8 cellular contexts compared by ENCODE assay signal in the genomic region with DNA sequence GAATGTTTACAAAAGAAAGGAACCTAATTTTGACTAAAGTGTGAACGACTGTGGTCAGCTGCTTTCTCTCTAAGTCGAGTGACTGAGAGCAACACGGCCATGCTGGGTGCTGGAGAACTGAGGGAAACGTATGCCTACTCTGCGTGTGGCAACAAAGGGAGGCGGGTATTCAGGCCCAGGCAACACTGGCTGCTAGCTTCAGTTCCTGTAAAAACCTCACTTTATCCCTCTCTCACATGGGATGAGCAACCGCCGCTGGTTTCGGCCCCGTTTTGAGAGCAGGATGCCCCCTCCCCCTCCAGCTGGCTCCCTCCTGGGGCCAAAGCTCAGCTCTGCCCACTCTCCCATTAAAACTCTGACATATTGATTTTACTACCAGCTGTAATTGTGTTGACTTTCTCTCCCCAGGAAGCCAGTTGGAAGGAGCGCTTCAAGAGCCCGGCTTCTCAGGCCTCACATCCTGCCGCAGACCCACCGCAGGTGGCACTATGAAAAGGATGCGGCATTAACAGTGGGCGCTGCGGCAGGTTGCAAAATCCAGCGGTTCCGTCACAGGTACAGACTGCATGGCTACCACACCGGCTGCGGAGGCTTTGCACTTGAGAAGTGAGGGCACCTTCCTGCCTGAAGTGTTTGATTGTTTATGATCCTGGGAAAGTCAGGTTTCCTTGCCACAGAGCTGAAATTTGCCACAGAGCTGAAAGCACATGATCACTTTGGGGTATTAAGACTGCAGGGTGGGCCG. TPM values are rescaled to one million over a fixed set of nuclear protein-coding genes. Genes with fewer than 3 reads are reported as not detected.
A peak's percentile ranks its signal among the peaks of the same experiment; 100 is the strongest.
DNase-seq lines count a peak whose midpoint lies in the region; ATAC-seq, FAIRE-seq and TF ChIP-seq lines count a peak whose summit lies in the region.

No MANE protein-coding gene starts in this region.

- 36 to 46% (median 41%) methylated on average over 22 of the region's 22 CpGs for WGBS in small intestine, 3 donors

- no peak for ATAC-seq in SK-N-SH treated with all-trans-retinoic acid at 6 μM for 48 hours
- no peak for ATAC-seq in HG02798 (IDR thresholded peaks at IDR 0.05; ENCODE audit: poor library complexity, unreplicated experiment)

- H3K36me3 ChIP-seq in fibroblast of lung (ENCODE audit: control insufficient read depth, insufficient read depth, low read length) (peaks cover 2% of the 10 kb centered on the region), small intestine (ENCODE audit: control insufficient read depth in 2 of 2, insufficient read depth in 2 of 2, low read length in 2 of 2) (no peaks in the 10 kb centered on the region), HAP-1 (replicated peaks) (no peaks in the 10 kb centered on the region)

- H3K4me2 ChIP-seq in fibroblast of lung (ENCODE audit: extremely low read depth, insufficient read depth, low read length): peak overlapping the region; percentile 59

- no peak overlapping the region for H2AFZ ChIP-seq in fibroblast of lung (ENCODE audit: low read length)

- H3K27me3 ChIP-seq in fibroblast of lung (ENCODE audit: control insufficient read depth, insufficient read depth, low read length) (no peaks in the 10 kb centered on the region), small intestine (ENCODE audit: control insufficient read depth in 2 of 2, insufficient read depth in 2 of 2, low read length in 2 of 2) (no peaks in the 10 kb centered on the region), HAP-1 (ENCODE audit: low read depth) (no peaks in the 10 kb centered on the region)

- H3K27ac ChIP-seq in fibroblast of lung (ENCODE audit: insufficient read depth, low read length): peak overlapping the region; percentile 92
- peak overlapping the region in 1 of 2 donors; percentile 85 for H3K27ac ChIP-seq in small intestine (ENCODE audit: low read depth in 1 of 2, low read length in 1 of 2)

- H3K79me2 ChIP-seq in fibroblast of lung (ENCODE audit: control insufficient read depth, insufficient read depth, low read length): peaks cover 71% of the 10 kb centered on the region

- FAIRE-seq in small intestine (lab: Jason Lieb, UNC): no peak

- no peak for TF ChIP-seq CTCF in fibroblast of lung (conservative IDR thresholded peaks at IDR 0.05 in 1 of 2, IDR thresholded peaks at IDR 0.05 in 1 of 2; ENCODE audit: low read depth in 1 of 2, low read length in 2 of 2)

- peak; percentile 83 for DNase-seq in COLO668 (lab: John Stamatoyannopoulos, UW; ENCODE audit: unreplicated experiment)
- DNase-seq in NCI-H187 (lab: John Stamatoyannopoulos, UW): peak; percentile 73 to 81
- DNase-seq in activated CD8-positive, alpha-beta memory T cell treated with anti-CD3 and anti-CD28 coated beads for 24 hours: peak; percentile 84
- DNase-seq in fibroblast of lung (ENCODE audit: low read depth in 2 of 2): peak in 1 of 2 donors; percentile 33
- DNase-seq in small intestine: peak; percentile 50
- DNase-seq in HAP-1 (ENCODE audit: low spot score in 2 of 2): no peak

- no peaks in the 10 kb centered on the region for H3K9me3 ChIP-seq in fibroblast of lung (ENCODE audit: control insufficient read depth, insufficient read depth, low read depth, low read length)
- no peaks in the 10 kb centered on the region for H3K9me3 ChIP-seq in small intestine (ENCODE audit: control insufficient read depth, low read depth)
- no peaks in the 10 kb centered on the region for H3K9me3 ChIP-seq in HAP-1

- H3K4me3 ChIP-seq in fibroblast of lung (replicated peaks in 1 of 4; ENCODE audit: control extremely low read depth in 1 of 4, insufficient read depth in 1 of 4, low read depth in 3 of 4, low read length in 4 of 4): no peak overlapping the region
- H3K4me3 ChIP-seq in small intestine (ENCODE audit: low read depth in 1 of 2, low read length in 2 of 2): no peak overlapping the region
- no peak overlapping the region for H3K4me3 ChIP-seq in HAP-1

- peak overlapping the region; percentile 30 for H3K9ac ChIP-seq in fibroblast of lung (ENCODE audit: insufficient read depth, low read length)

- in situ Hi-C loops in HAP-1 (cut with MboI; ENCODE audit: low sequenced_read_pairs): no loop called here

- H3K4me1 ChIP-seq in fibroblast of lung (ENCODE audit: control insufficient read depth, extremely low read depth, insufficient read depth, low read length) (peaks cover 78% of the 10 kb centered on the region), small intestine (ENCODE audit: control insufficient read depth in 2 of 2, insufficient read depth in 1 of 2, low read depth in 1 of 2, low read length in 1 of 2) (peaks cover 0 to 4% of the 10 kb centered on the region in 2 donors), HAP-1 (peaks cover 9% of the 10 kb centered on the region)

- no peaks in the 10 kb centered on the region for H4K20me1 ChIP-seq in fibroblast of lung (ENCODE audit: control insufficient read depth, extremely low read depth, insufficient read depth, low read length)

TF ChIP-seq in SK-N-SH treated with all-trans-retinoic acid at 6 μM for 48 hours, 23 proteins besides CTCF, POLR2A, EP300 and RAD21:
- TF ChIP-seq, protein P1, sequence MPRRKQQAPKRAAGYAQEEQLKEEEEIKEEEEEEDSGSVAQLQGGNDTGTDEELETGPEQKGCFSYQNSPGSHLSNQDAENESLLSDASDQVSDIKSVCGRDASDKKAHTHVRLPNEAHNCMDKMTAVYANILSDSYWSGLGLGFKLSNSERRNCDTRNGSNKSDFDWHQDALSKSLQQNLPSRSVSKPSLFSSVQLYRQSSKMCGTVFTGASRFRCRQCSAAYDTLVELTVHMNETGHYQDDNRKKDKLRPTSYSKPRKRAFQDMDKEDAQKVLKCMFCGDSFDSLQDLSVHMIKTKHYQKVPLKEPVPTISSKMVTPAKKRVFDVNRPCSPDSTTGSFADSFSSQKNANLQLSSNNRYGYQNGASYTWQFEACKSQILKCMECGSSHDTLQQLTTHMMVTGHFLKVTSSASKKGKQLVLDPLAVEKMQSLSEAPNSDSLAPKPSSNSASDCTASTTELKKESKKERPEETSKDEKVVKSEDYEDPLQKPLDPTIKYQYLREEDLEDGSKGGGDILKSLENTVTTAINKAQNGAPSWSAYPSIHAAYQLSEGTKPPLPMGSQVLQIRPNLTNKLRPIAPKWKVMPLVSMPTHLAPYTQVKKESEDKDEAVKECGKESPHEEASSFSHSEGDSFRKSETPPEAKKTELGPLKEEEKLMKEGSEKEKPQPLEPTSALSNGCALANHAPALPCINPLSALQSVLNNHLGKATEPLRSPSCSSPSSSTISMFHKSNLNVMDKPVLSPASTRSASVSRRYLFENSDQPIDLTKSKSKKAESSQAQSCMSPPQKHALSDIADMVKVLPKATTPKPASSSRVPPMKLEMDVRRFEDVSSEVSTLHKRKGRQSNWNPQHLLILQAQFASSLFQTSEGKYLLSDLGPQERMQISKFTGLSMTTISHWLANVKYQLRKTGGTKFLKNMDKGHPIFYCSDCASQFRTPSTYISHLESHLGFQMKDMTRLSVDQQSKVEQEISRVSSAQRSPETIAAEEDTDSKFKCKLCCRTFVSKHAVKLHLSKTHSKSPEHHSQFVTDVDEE (CRISPR knock-in tag; IDR thresholded peaks at IDR 0.05): no peak
- TF ChIP-seq GLIS3 (CRISPR knock-in tag; IDR thresholded peaks at IDR 0.05): no peak
- TF ChIP-seq PATZ1 (CRISPR knock-in tag; IDR thresholded peaks at IDR 0.05; ENCODE audit: borderline replicate concordance): no peak
- no peak for TF ChIP-seq OSR1 (CRISPR knock-in tag; IDR thresholded peaks at IDR 0.05)
- no peak for TF ChIP-seq ZC3H10 (CRISPR knock-in tag; IDR thresholded peaks at IDR 0.05)
- TF ChIP-seq TOX (CRISPR knock-in tag; IDR thresholded peaks at IDR 0.05; ENCODE audit: borderline replicate concordance): no peak

RNA-seq across cellular contexts. Expression of gene PLXND1, which starts 12.7 kb away (rescaled TPM):
- 76.8 and 109 TPM in 2 replicates for total RNA-seq in fibroblast of lung
- polyA plus RNA-seq in fibroblast of lung: 41.0 and 89.6 TPM in 2 replicates
- polyA plus RNA-seq in fibroblast of lung (2012): 70.9 and 230 TPM in 2 replicates
- polyA minus RNA-seq in fibroblast of lung (ENCODE audit: low replicate concordance): 139 and 579 TPM in 2 replicates
- 10 to 100 TPM in 1 of 3 donors, 1 to 10 TPM in 2; 3.4 to 54.7 (median 7.0) TPM for polyA plus RNA-seq in small intestine

RNA-seq across cellular contexts. Expression of gene H1-8, which starts 50.8 kb away (rescaled TPM):
- not detected in 2 replicates for total RNA-seq in fibroblast of lung
- polyA plus RNA-seq in fibroblast of lung (not detected in 2 replicates), small intestine (not detected)
- not detected in 2 replicates for polyA plus RNA-seq in fibroblast of lung (2012)
- not detected in 2 replicates for polyA minus RNA-seq in fibroblast of lung (ENCODE audit: low replicate concordance)

Comparison
In these comparisons a context has a peak if more than half of its experiments do, and no peak if none do; other contexts are left out.
1. DNase-seq: peak in COLO668 (single experiment), NCI-H187 (2 of 2), activated CD8-positive, alpha-beta memory T cell treated with anti-CD3 and anti-CD28 coated beads for 24 hours (single experiment) and small intestine (single experiment); none in HAP-1 (0 of 2).